Comparison of ENCODE assay signal across 13 cellular contexts in the genomic region with DNA sequence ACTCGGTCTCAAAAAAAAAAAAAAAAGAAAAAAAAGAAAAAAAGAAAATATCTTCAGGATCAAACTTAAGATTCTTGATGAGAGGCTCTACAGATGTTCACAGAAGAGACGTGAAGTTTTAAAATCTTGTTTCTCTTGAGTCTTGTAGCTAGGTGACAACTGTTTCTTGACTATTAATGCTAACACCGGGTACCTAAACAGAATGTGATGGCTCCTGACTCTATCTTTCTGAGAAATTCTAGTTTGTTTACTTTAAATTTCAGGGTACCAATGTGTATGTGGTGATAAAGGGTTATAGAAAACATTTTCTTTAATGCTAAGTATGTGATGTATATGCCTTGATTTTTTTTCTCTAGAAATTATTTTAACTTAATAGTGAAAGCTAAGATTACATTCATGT. TPM values are rescaled to one million over a fixed set of nuclear protein-coding genes. Genes with fewer than 3 reads are reported as not detected.
DNase-seq lines count a peak whose midpoint lies in the region; ATAC-seq lines count a peak whose summit lies in the region.
"Had no signal": no experiment of that assay in that cellular context is flagged by ENCODE, and none has a peak within 500 bp of the region (broad histone marks: within the 10 kb centered on the region; RNA-seq: fewer than 3 reads in every experiment).

No MANE protein-coding gene starts in this region.

- 0 out of 2 replicates have a peak overlapping the region, but pooled peaks have one; percentile 4 for H3K27ac ChIP-seq in ACC112 (ENCODE audit: low read depth, low read length)
- H3K27ac ChIP-seq in CD4-positive, alpha-beta memory T cell (ENCODE audit: low read depth, low read length): no peak overlapping the region
- H3K27ac ChIP-seq in trophoblast cell (ENCODE audit: low read depth, low read length): no peak overlapping the region
- no peak overlapping the region for H3K27ac ChIP-seq in effector memory CD4-positive, alpha-beta T cell (ENCODE audit: insufficient read depth, low read length, poor library complexity, severe bottlenecking)

- peak overlapping the region in 2 of 8 donors; percentile 26 to 30 for H3K4me3 Mint-ChIP-seq in CD4-positive, alpha-beta memory T cell
- H3K4me3 Mint-ChIP-seq in central memory CD8-positive, alpha-beta T cell: no peak overlapping the region

- DNase-seq in CD4-positive, alpha-beta memory T cell: no peak
- DNase-seq in central memory CD8-positive, alpha-beta T cell (ENCODE audit: low spot score in 2 of 2): no peak
- DNase-seq in trophoblast cell (no peak), DMS79 treated with DMSO at 0.1 percent for 48 hours (lab: John Stamatoyannopoulos, UW) (no peak), DMS 273 treated with DMSO at 0.1 percent for 48 hours (lab: John Stamatoyannopoulos, UW) (no peak)
- DNase-seq in effector memory CD4-positive, alpha-beta T cell: no peak
- DNase-seq: C1 segment of cervical spinal cord, cortex of kidney, NCI-H1694 treated with DMSO at 0.1 percent for 48 hours, NCI-H524, OCI-M1 had no signal

- H2BK5ac ChIP-seq in trophoblast cell (ENCODE audit: low read depth, low read length, poor library complexity): no peak overlapping the region

- peaks cover 17 to 33% of the 10 kb centered on the region in 2 donors for H3K36me3 Mint-ChIP-seq in CD4-positive, alpha-beta memory T cell
- peaks cover 41% of the 10 kb centered on the region for H3K36me3 Mint-ChIP-seq in central memory CD8-positive, alpha-beta T cell (ENCODE audit: insufficient read depth)

- peaks cover 83% of the 10 kb centered on the region for H3K79me2 ChIP-seq in ACC112 (ENCODE audit: control insufficient read depth, insufficient read depth, low read length, unreplicated experiment)
- peaks cover 23% of the 10 kb centered on the region for H3K79me2 ChIP-seq in trophoblast cell (ENCODE audit: control insufficient read depth, insufficient read depth, low read length, poor library complexity)

- H3K9me3 ChIP-seq in CD4-positive, alpha-beta memory T cell (ENCODE audit: control insufficient read depth in 1 of 2, low read length in 2 of 2): no peaks in the 10 kb centered on the region
- H3K9me3 ChIP-seq in trophoblast cell (ENCODE audit: insufficient read depth, low read depth, low read length): no peaks in the 10 kb centered on the region
- H3K9me3 ChIP-seq in effector memory CD4-positive, alpha-beta T cell (ENCODE audit: control insufficient read depth, low read length): no peaks in the 10 kb centered on the region

- no peaks in the 10 kb centered on the region for H3K27me3 Mint-ChIP-seq in CD4-positive, alpha-beta memory T cell
- no peaks in the 10 kb centered on the region for H3K27me3 Mint-ChIP-seq in central memory CD8-positive, alpha-beta T cell

- peaks cover 10% of the 10 kb centered on the region for H3K79me1 ChIP-seq in trophoblast cell (ENCODE audit: low read length)

- peaks cover 38 to 60% (median 48%) of the 10 kb centered on the region in 4 donors for H3K4me1 Mint-ChIP-seq in CD4-positive, alpha-beta memory T cell
- H3K4me1 Mint-ChIP-seq in central memory CD8-positive, alpha-beta T cell: peaks cover 49% of the 10 kb centered on the region

- H3K9me3 Mint-ChIP-seq in CD4-positive, alpha-beta memory T cell: no peaks in the 10 kb centered on the region
- H3K9me3 Mint-ChIP-seq in central memory CD8-positive, alpha-beta T cell: no peaks in the 10 kb centered on the region

- peak overlapping the region in 5 of 7 donors; percentile 37 to 57 (median 50) for H3K27ac Mint-ChIP-seq in CD4-positive, alpha-beta memory T cell
- H3K27ac Mint-ChIP-seq in central memory CD8-positive, alpha-beta T cell (ENCODE audit: low read depth): peak overlapping the region; percentile 7

- no peak overlapping the region for H3K23ac ChIP-seq in trophoblast cell (ENCODE audit: low read length)

- H4K91ac ChIP-seq in trophoblast cell (ENCODE audit: low read depth, low read length): no peak overlapping the region

- H3K4me1 ChIP-seq in ACC112 (ENCODE audit: control insufficient read depth, insufficient read depth, low read length, unreplicated experiment) (peaks cover 48% of the 10 kb centered on the region), trophoblast cell (ENCODE audit: control insufficient read depth in 1 of 2, insufficient read depth in 2 of 2, low read length in 2 of 2) (peaks cover 18 to 20% of the 10 kb centered on the region in 2 experiments)
- H3K4me1 ChIP-seq in CD4-positive, alpha-beta memory T cell (ENCODE audit: insufficient read depth, low read length): peaks cover 52% of the 10 kb centered on the region
- no peaks in the 10 kb centered on the region for H3K4me1 ChIP-seq in effector memory CD4-positive, alpha-beta T cell (ENCODE audit: control insufficient read depth, insufficient read depth, low read length, poor library complexity, severe bottlenecking)

- H3K4me2 ChIP-seq in trophoblast cell (ENCODE audit: low read length): no peak overlapping the region

- no peak overlapping the region for H3K9ac ChIP-seq in trophoblast cell (ENCODE audit: low read length)

- H3K18ac ChIP-seq in trophoblast cell (ENCODE audit: low read length): no peak overlapping the region

- no peak overlapping the region for H3K4me3 ChIP-seq in ACC112 (ENCODE audit: low read depth, low read length)
- H3K4me3 ChIP-seq in CD4-positive, alpha-beta memory T cell (ENCODE audit: low read length in 2 of 2): no peak overlapping the region
- no peak overlapping the region for H3K4me3 ChIP-seq in trophoblast cell (ENCODE audit: low read depth, low read length)
- no peak overlapping the region for H3K4me3 ChIP-seq in effector memory CD4-positive, alpha-beta T cell (ENCODE audit: insufficient read depth, low read depth, low read length, poor library complexity, severe bottlenecking)
- H3K4me3 ChIP-seq: lung had no signal

- WGBS in trophoblast cell (ENCODE audit: extremely low coverage, insufficient coverage, insufficient read length): no CpG with 5 or more reads among the region's 3 CpGs

- no peak overlapping the region for H3K14ac ChIP-seq in trophoblast cell (ENCODE audit: low read length)

- no peak overlapping the region for H2BK12ac ChIP-seq in trophoblast cell (ENCODE audit: low read length)

- CTCF ChIA-PET in CD4-positive, alpha-beta memory T cell (lab: Charles Lee; ENCODE audit: partially characterized antibody): interaction anchor here (1.7 kb wide), 1 partner anchor 10 kb away, joined by 4 read pairs; no protein-coding TSS in a partner anchor

- intact Hi-C loops in CD4-positive, alpha-beta memory T cell (cut with micrococcal nuclease): no loop called here

- no peaks in the 10 kb centered on the region for H3K27me3 ChIP-seq in ACC112 (ENCODE audit: insufficient read depth, low read length)
- no peaks in the 10 kb centered on the region for H3K27me3 ChIP-seq in CD4-positive, alpha-beta memory T cell (ENCODE audit: insufficient read depth, low read length)
- H3K27me3 ChIP-seq in trophoblast cell (ENCODE audit: insufficient read depth, low read length): no peaks in the 10 kb centered on the region
- H3K27me3 ChIP-seq in effector memory CD4-positive, alpha-beta T cell (replicated peaks; ENCODE audit: control insufficient read depth, insufficient read depth, low read length, poor library complexity, severe bottlenecking): no peaks in the 10 kb centered on the region

- no peak for ATAC-seq in central memory CD8-positive, alpha-beta T cell (replicated peaks; ENCODE audit: extremely low read depth, poor library complexity, severe bottlenecking)

- H4K12ac ChIP-seq in trophoblast cell (ENCODE audit: low read depth, low read length): no peak overlapping the region

- no peak overlapping the region for H2AK5ac ChIP-seq in trophoblast cell (ENCODE audit: low read length)

- H3K36me3 ChIP-seq in ACC112 (ENCODE audit: insufficient read depth, low read length) (peaks cover 8% of the 10 kb centered on the region; the same call in 1 of the 2 replicates), trophoblast cell (ENCODE audit: control insufficient read depth in 1 of 2, insufficient read depth in 2 of 2, low read length in 2 of 2) (peaks cover 16 to 21% of the 10 kb centered on the region in 2 experiments)
- peaks cover 15% of the 10 kb centered on the region for H3K36me3 ChIP-seq in CD4-positive, alpha-beta memory T cell (ENCODE audit: insufficient read depth, low read length)
- H3K36me3 ChIP-seq in effector memory CD4-positive, alpha-beta T cell (ENCODE audit: control insufficient read depth, insufficient read depth, low read length): peaks cover 24% of the 10 kb centered on the region

- H2BK120ac ChIP-seq in trophoblast cell (ENCODE audit: insufficient read depth, low read length, poor library complexity): no peak overlapping the region

- POLR2A ChIA-PET in CD4-positive, alpha-beta memory T cell (lab: Charles Lee; ENCODE audit: partially characterized antibody): interaction anchor here (0.8 kb wide), 1 partner anchor 50 kb away, joined by 3 read pairs; no protein-coding TSS in a partner anchor

- H3K4ac ChIP-seq in trophoblast cell (ENCODE audit: low read depth, low read length): peak overlapping the region; percentile 80

- H2AFZ ChIP-seq in ACC112 (ENCODE audit: low read length, unreplicated experiment): no peak overlapping the region
- no peak overlapping the region for H2AFZ ChIP-seq in trophoblast cell (ENCODE audit: insufficient read depth, low read length, poor library complexity)

- no peak overlapping the region for H4K8ac ChIP-seq in trophoblast cell (ENCODE audit: low read depth, low read length)

RNA-seq across cellular contexts. Expression of a gene that starts 12.5 kb away (rescaled TPM):
- 10 to 100 TPM; 85.5 to 94.3 TPM for total RNA-seq in CD4-positive, alpha-beta memory T cell
- 100 to 1,000 TPM; 187 to 283 TPM for polyA plus RNA-seq in CD4-positive, alpha-beta memory T cell
- 370 and 371 TPM in 2 replicates for polyA plus RNA-seq in trophoblast cell (2013)

RNA-seq across cellular contexts. Expression of a gene that starts 38.0 kb away (rescaled TPM):
- 10 to 100 TPM; 17.0 to 18.1 TPM for total RNA-seq in CD4-positive, alpha-beta memory T cell
- polyA plus RNA-seq in CD4-positive, alpha-beta memory T cell: 1 to 10 TPM; 2.6 to 4.7 TPM
- polyA plus RNA-seq in trophoblast cell (2013): 19.5 and 19.8 TPM in 2 replicates
